In the genomic region with DNA sequence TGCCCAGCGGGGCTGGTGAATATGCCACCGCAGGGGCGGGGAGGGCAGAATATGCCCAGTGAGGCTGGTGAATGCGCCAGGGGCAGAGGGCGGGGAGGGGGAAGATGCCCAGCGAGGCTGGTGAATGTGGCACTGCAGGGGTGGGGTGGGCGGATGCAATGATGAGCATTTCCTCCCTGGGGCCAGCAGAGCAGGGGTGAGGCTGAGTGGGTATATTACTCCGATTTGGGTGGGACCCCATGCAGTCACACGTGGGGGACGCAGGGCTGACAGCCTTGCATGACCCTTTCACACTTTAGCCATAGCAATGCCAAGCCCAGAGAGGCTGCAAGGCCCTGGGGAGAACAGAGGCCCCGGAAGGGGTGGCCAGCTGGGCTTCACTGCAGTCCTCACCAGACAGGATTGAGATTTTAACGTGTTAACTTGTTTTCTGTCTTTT, we compare ENCODE assay signal across 9 cellular contexts. TPM values are rescaled to one million over a fixed set of nuclear protein-coding genes. Genes with fewer than 3 reads are reported as not detected.
DNase-seq lines count a peak whose midpoint lies in the region; ATAC-seq, FAIRE-seq and TF ChIP-seq lines count a peak whose summit lies in the region.
"Had no signal": no experiment of that assay in that cellular context is flagged by ENCODE, and none has a peak within 500 bp of the region (broad histone marks: within the 10 kb centered on the region; RNA-seq: fewer than 3 reads in every experiment).

No MANE protein-coding gene starts in this region.

- no peaks in the 10 kb centered on the region for H3K27me3 ChIP-seq in thymus (ENCODE audit: control insufficient read depth, insufficient read depth)

- WGBS in thymus, result 36% methylated on average over 12 of the region's 12 CpGs

- H3K36me3 ChIP-seq in kidney (ENCODE audit: control insufficient read depth in 1 of 2, insufficient read depth in 2 of 2, low read length in 2 of 2) (no peaks in the 10 kb centered on the region), thymus (ENCODE audit: control insufficient read depth, insufficient read depth) (no peaks in the 10 kb centered on the region)
- H3K36me3 ChIP-seq: thyroid gland had no signal

- no peak overlapping the region for H3K9ac ChIP-seq in kidney (ENCODE audit: low read length in 2 of 2)

- no peak for ATAC-seq in GM18907 (IDR thresholded peaks at IDR 0.05; ENCODE audit: unreplicated experiment)

- no peak for TF ChIP-seq CTCF in kidney (IDR thresholded peaks at IDR 0.05; ENCODE audit: borderline replicate concordance, extremely low read depth, insufficient read depth)

- no peak for FAIRE-seq in kidney (lab: Jason Lieb, UNC)

- H3K9me3 ChIP-seq in kidney (ENCODE audit: control insufficient read depth in 1 of 2, low read length in 2 of 2) (no peaks in the 10 kb centered on the region), thymus (ENCODE audit: control insufficient read depth) (no peaks in the 10 kb centered on the region)
- H3K9me3 ChIP-seq: thyroid gland had no signal

- DNase-seq in activated gamma-delta T cell treated with Interleukin-2 at 50 U/mL for 16 hours (peak; percentile 80), activated gamma-delta T cell (lab: John Stamatoyannopoulos, UW) (no peak), kidney (peak; percentile 78), NCI-H128 (lab: John Stamatoyannopoulos, UW; ENCODE audit: unreplicated experiment) (no peak), cerebellum (ENCODE audit: low spot score) (no peak)
- DNase-seq in activated CD8-positive, alpha-beta memory T cell treated with anti-CD3 and anti-CD28 coated beads, Interleukin-2, amount 50 U/mL, for 48 hours, result peak; percentile 75

- intact Hi-C loops in kidney (cut with DNase I), result no loop called here

- peaks cover 0 to 13% of the 10 kb centered on the region in 2 donors for H3K4me1 ChIP-seq in kidney (ENCODE audit: control insufficient read depth in 1 of 2, insufficient read depth in 1 of 2, low read depth in 1 of 2, low read length in 2 of 2)
- H3K4me1 ChIP-seq in thymus (ENCODE audit: control insufficient read depth, insufficient read depth, low read length), result peaks cover 61% of the 10 kb centered on the region

- H3K4me3 ChIP-seq in kidney (ENCODE audit: low read length in 2 of 2), result no peak overlapping the region
- peak overlapping the region; percentile 75 for H3K4me3 ChIP-seq in thymus (ENCODE audit: low read length)
- H3K4me3 ChIP-seq: thyroid gland had no signal

- H3K27ac ChIP-seq in kidney (ENCODE audit: low read depth in 2 of 2, low read length in 2 of 2), result no peak overlapping the region
- peak overlapping the region; percentile 91 for H3K27ac ChIP-seq in thymus (ENCODE audit: low read depth)
- H3K27ac ChIP-seq: thyroid gland had no signal

RNA-seq across cellular contexts. Expression of gene SLX9, which starts 9.3 kb away (rescaled TPM):
- total RNA-seq in kidney (27.1 TPM), cerebellum (7.3 TPM)
- polyA plus RNA-seq in kidney (ENCODE audit: insufficient read depth, low read depth, low replicate concordance) (35.1 TPM), thymus (28.4 TPM)

RNA-seq across cellular contexts. Expression of gene ITGB2, which starts 9.9 kb away (rescaled TPM):
- 111 TPM for total RNA-seq in kidney
- polyA plus RNA-seq in kidney (ENCODE audit: insufficient read depth, low read depth, low replicate concordance), result 9.5 TPM
- 104 TPM for polyA plus RNA-seq in thymus
- total RNA-seq in cerebellum, result 6.8 TPM

RNA-seq across cellular contexts. Expression of gene PTTG1IP, which starts 57.1 kb away (rescaled TPM):
- 378 TPM for total RNA-seq in kidney
- polyA plus RNA-seq in kidney (ENCODE audit: insufficient read depth, low read depth, low replicate concordance), result 187 TPM
- polyA plus RNA-seq in thymus, result 138 TPM
- 93.7 TPM for total RNA-seq in cerebellum

Comparison
In these comparisons a context has a peak if more than half of its experiments do, and no peak if none do; other contexts are left out.
1. DNase-seq: peak in activated gamma-delta T cell treated with Interleukin-2 at 50 U/mL for 16 hours (single experiment), activated CD8-positive, alpha-beta memory T cell treated with anti-CD3 and anti-CD28 coated beads, Interleukin-2, amount 50 U/mL, for 48 hours (single experiment) and kidney (single experiment); none in activated gamma-delta T cell (single experiment), NCI-H128 (single experiment) and cerebellum (single experiment).
2. RNA of gene ITGB2, which starts 9.9 kb away (total RNA-seq): 111 TPM in kidney (single experiment); 6.8 TPM in cerebellum (single experiment); every median in the first group is over 10 times any median in the second.